ENCODE assay signal across 32 cellular contexts in genomic region chr2:183112575-183112974, GRCh38.
"Had no signal": no experiment of that assay in that cellular context is flagged by ENCODE, and none has a peak within 500 bp of the region (broad histone marks: within the 10 kb centered on the region; RNA-seq: fewer than 3 reads in every experiment).

No MANE protein-coding gene starts in this region.

- H3K27ac Mint-ChIP-seq: dendritic cell treated with granulocyte-macrophage colony-stimulating factor and Interleukin-4, amounts not matched to agents 40 ng/mL and 50 ng/mL, for 4 days; endodermal cell; immature natural killer cell; natural killer cell; stimulated activated naive CD8-positive, alpha-beta T cell treated with anti-CD3 and anti-CD28 coated beads, Interleukin-15, amount 100 ng/mL, for 72 hours had no signal

- H3K4me1 Mint-ChIP-seq: endodermal cell; immature natural killer cell; natural killer cell; stimulated activated naive CD8-positive, alpha-beta T cell treated with anti-CD3 and anti-CD28 coated beads, Interleukin-15, amount 100 ng/mL, for 72 hours had no signal

- H3K27me3 Mint-ChIP-seq: dendritic cell treated with granulocyte-macrophage colony-stimulating factor and Interleukin-4, amounts not matched to agents 40 ng/mL and 50 ng/mL, for 4 days had no signal

- H3K36me3 ChIP-seq: colonic mucosa, heart right ventricle, lower lobe of right lung, ovary, spleen, suprapubic skin, transverse colon, upper lobe of right lung, uterus had no signal

- H3K27me3 ChIP-seq: colonic mucosa, ovary, spleen, suprapubic skin, transverse colon, upper lobe of right lung, uterus had no signal

- H3K4me1 ChIP-seq: colonic mucosa, heart right ventricle, lower lobe of right lung, psoas muscle, spleen, suprapubic skin, transverse colon, upper lobe of right lung, uterus had no signal

- H3K4me3 Mint-ChIP-seq: dendritic cell treated with granulocyte-macrophage colony-stimulating factor and Interleukin-4, amounts not matched to agents 40 ng/mL and 50 ng/mL, for 4 days; endodermal cell; immature natural killer cell; natural killer cell; stimulated activated naive CD8-positive, alpha-beta T cell treated with anti-CD3 and anti-CD28 coated beads, Interleukin-15, amount 100 ng/mL, for 72 hours had no signal

- H3K27ac ChIP-seq: colonic mucosa, epithelial cell of prostate, heart right ventricle, lower lobe of right lung, ovary, psoas muscle, skin epidermis, spleen, suprapubic skin, transverse colon, upper lobe of right lung, uterus had no signal

- ATAC-seq: esophagus mucosa; heart right ventricle; left colon; left ventricle myocardium superior; lower lobe of right lung; natural killer cell; psoas muscle; right cardiac atrium; stimulated activated naive CD8-positive, alpha-beta T cell treated with anti-CD3 and anti-CD28 coated beads, Interleukin-15, amount 100 ng/mL, for 72 hours; upper lobe of right lung had no signal

- H3K36me3 Mint-ChIP-seq: immature natural killer cell, natural killer cell had no signal

- H3K9me3 Mint-ChIP-seq: dendritic cell treated with granulocyte-macrophage colony-stimulating factor and Interleukin-4, amounts not matched to agents 40 ng/mL and 50 ng/mL, for 4 days; endodermal cell; immature natural killer cell; natural killer cell; stimulated activated naive CD8-positive, alpha-beta T cell treated with anti-CD3 and anti-CD28 coated beads, Interleukin-15, amount 100 ng/mL, for 72 hours had no signal

- H3K9me3 ChIP-seq: colonic mucosa, heart right ventricle, lower lobe of right lung, ovary, psoas muscle, spleen, suprapubic skin, transverse colon, upper lobe of right lung, uterus had no signal

- DNase-seq: colonic mucosa; effector CD8-positive, alpha-beta T cell; endodermal cell; foreskin melanocyte; glutamatergic neuron; heart right ventricle; hypothalamus; immature natural killer cell; islet precursor cell; kidney glomerular epithelial cell; left colon; left ventricle myocardium superior; lower lobe of right lung; natural killer cell; occipital lobe; ovary; posterior cingulate gyrus; psoas muscle; right cardiac atrium; spleen; stimulated activated CD4-positive, alpha-beta T cell treated with anti-CD3 and anti-CD28 coated beads, Interleukin-15, amount 100 ng/mL, for 24 hours; stimulated activated CD4-positive, alpha-beta T cell treated with anti-CD3 and anti-CD28 coated beads, Interleukin-2, amount 100 ng/mL, for 48 hours; stimulated activated naive CD4-positive, alpha-beta T cell; stimulated activated naive CD8-positive, alpha-beta T cell treated with anti-CD3 and anti-CD28 coated beads, Interleukin-15, amount 100 ng/mL, for 72 hours; transverse colon; upper lobe of right lung; uterus had no signal

- H3K4me3 ChIP-seq: colonic mucosa, heart right ventricle, lower lobe of right lung, ovary, psoas muscle, skin epidermis, spleen, suprapubic skin, transverse colon, upper lobe of right lung, uterus had no signal
